Comparison of ENCODE assay signal across 10 cellular contexts in genomic region chr14:23366163-23366921, GRCh38. TPM values are rescaled to one million over a fixed set of nuclear protein-coding genes. Genes with fewer than 3 reads are reported as not detected.
DNase-seq lines count a peak whose midpoint lies in the region; ATAC-seq and TF ChIP-seq lines count a peak whose summit lies in the region.
"Had no signal": no experiment of that assay in that cellular context is flagged by ENCODE, and none has a peak within 500 bp of the region (broad histone marks: within the 10 kb centered on the region; RNA-seq: fewer than 3 reads in every experiment).

No MANE protein-coding gene starts in this region.

- H3K36me3 ChIP-seq in esophagus muscularis mucosa (no peaks in the 10 kb centered on the region), urinary bladder (ENCODE audit: insufficient read depth) (no peaks in the 10 kb centered on the region)

- 22% methylated on average over 32 of the region's 48 CpGs for WGBS in esophagus muscularis mucosa
- WGBS in urinary bladder: 11% methylated on average over 45 of the region's 48 CpGs

- peaks cover 13 to 60% (median 56%) of the 10 kb centered on the region in 4 donors for H3K4me1 ChIP-seq in esophagus muscularis mucosa
- H3K4me1 ChIP-seq in urinary bladder (ENCODE audit: insufficient read depth): peaks cover under 1% of the 10 kb centered on the region

- peaks cover 5% of the 10 kb centered on the region for H3K4me1 Mint-ChIP-seq in activated naive CD8-positive, alpha-beta T cell (ENCODE audit: low read depth)
- H3K4me1 Mint-ChIP-seq in activated naive CD8-positive, alpha-beta T cell treated with anti-CD3 and anti-CD28 coated beads for 36 hours: no peaks in the 10 kb centered on the region
- peaks cover 34% of the 10 kb centered on the region for H3K4me1 Mint-ChIP-seq in mesothelial cell of epicardium

- ATAC-seq in GM21526 (IDR thresholded peaks at IDR 0.05; ENCODE audit: low FRiP score, unreplicated experiment): no peak
- ATAC-seq: activated naive CD8-positive, alpha-beta T cell treated with anti-CD3 and anti-CD28 coated beads, Interleukin-2, amount 50 U/mL, for 24 hours had no signal

- peaks cover 0 to 16% (median 0%) of the 10 kb centered on the region in 4 donors for H3K27me3 ChIP-seq in esophagus muscularis mucosa

- H3K9me3 ChIP-seq in esophagus muscularis mucosa: no peaks in the 10 kb centered on the region

- intact Hi-C loops in esophagus muscularis mucosa (cut with DNase I): no loop called here

- H3K36me3 Mint-ChIP-seq in activated naive CD8-positive, alpha-beta T cell: no peaks in the 10 kb centered on the region
- no peaks in the 10 kb centered on the region for H3K36me3 Mint-ChIP-seq in activated naive CD8-positive, alpha-beta T cell treated with anti-CD3 and anti-CD28 coated beads for 36 hours
- peaks cover 2% of the 10 kb centered on the region for H3K36me3 Mint-ChIP-seq in mesothelial cell of epicardium

- H3K27ac Mint-ChIP-seq in activated naive CD8-positive, alpha-beta T cell: no peak overlapping the region
- H3K27ac Mint-ChIP-seq in activated naive CD8-positive, alpha-beta T cell treated with anti-CD3 and anti-CD28 coated beads for 36 hours: no peak overlapping the region
- peak overlapping the region; percentile 94 for H3K27ac Mint-ChIP-seq in mesothelial cell of epicardium
- H3K27ac Mint-ChIP-seq: activated naive CD8-positive, alpha-beta T cell treated with anti-CD3 and anti-CD28 coated beads, Interleukin-2, amount 50 U/mL, for 24 hours had no signal

- H3K4me3 Mint-ChIP-seq in activated naive CD8-positive, alpha-beta T cell: peak overlapping the region; percentile 20
- H3K4me3 Mint-ChIP-seq in activated naive CD8-positive, alpha-beta T cell treated with anti-CD3 and anti-CD28 coated beads for 36 hours: no peak overlapping the region
- peak overlapping the region; percentile 68 for H3K4me3 Mint-ChIP-seq in mesothelial cell of epicardium
- H3K4me3 Mint-ChIP-seq: activated naive CD8-positive, alpha-beta T cell treated with anti-CD3 and anti-CD28 coated beads, Interleukin-2, amount 50 U/mL, for 24 hours had no signal

- H3K27me3 Mint-ChIP-seq in activated naive CD8-positive, alpha-beta T cell: peaks cover 9% of the 10 kb centered on the region
- peaks cover 36% of the 10 kb centered on the region for H3K27me3 Mint-ChIP-seq in activated naive CD8-positive, alpha-beta T cell treated with anti-CD3 and anti-CD28 coated beads for 36 hours
- no peaks in the 10 kb centered on the region for H3K27me3 Mint-ChIP-seq in mesothelial cell of epicardium (ENCODE audit: low read depth)

- no peak for DNase-seq in activated naive CD8-positive, alpha-beta T cell treated with anti-CD3 and anti-CD28 coated beads for 36 hours
- DNase-seq in esophagus muscularis mucosa (ENCODE audit: extremely low spot score): no peak
- DNase-seq in mesothelial cell of epicardium (ENCODE audit: low spot score in 2 of 2, unreplicated experiment in 2 of 2): peak; percentile 75 to 88
- no peak for DNase-seq in NCI-H345 treated with DMSO at 0.1 percent for 48 hours (lab: John Stamatoyannopoulos, UW; ENCODE audit: unreplicated experiment)
- DNase-seq in stimulated activated CD8-positive, alpha-beta memory T cell treated with anti-CD3 and anti-CD28 coated beads, Interleukin-4, amount 100 ng/mL, for 48 hours: no peak
- DNase-seq: activated naive CD8-positive, alpha-beta T cell treated with anti-CD3 and anti-CD28 coated beads, Interleukin-2, amount 50 U/mL, for 24 hours had no signal

- TF ChIP-seq EP300 in esophagus muscularis mucosa (IDR thresholded peaks at IDR 0.05): no peak

- peak overlapping the region; percentile 96 to 98 (median 96) for H3K27ac ChIP-seq in esophagus muscularis mucosa (replicated peaks in 1 of 4)
- H3K27ac ChIP-seq in urinary bladder (ENCODE audit: low read depth): peak overlapping the region; percentile 97

- TF ChIP-seq POLR2A in esophagus muscularis mucosa (IDR thresholded peaks at IDR 0.05; ENCODE audit: low read depth): peak; percentile 36

- no peak for TF ChIP-seq CTCF in esophagus muscularis mucosa (IDR thresholded peaks at IDR 0.05)
- TF ChIP-seq CTCF in mesothelial cell of epicardium (IDR thresholded peaks at IDR 0.05; ENCODE audit: unreplicated experiment): no peak

- H3K4me3 ChIP-seq in esophagus muscularis mucosa (peak overlapping the region; percentile 61 to 72 (median 66)), urinary bladder (ENCODE audit: low read depth, low read length) (peak overlapping the region; percentile 57)

- H3K9me3 Mint-ChIP-seq in activated naive CD8-positive, alpha-beta T cell (ENCODE audit: low read depth): no peaks in the 10 kb centered on the region
- no peaks in the 10 kb centered on the region for H3K9me3 Mint-ChIP-seq in activated naive CD8-positive, alpha-beta T cell treated with anti-CD3 and anti-CD28 coated beads for 36 hours
- H3K9me3 Mint-ChIP-seq in mesothelial cell of epicardium: no peaks in the 10 kb centered on the region
- H3K9me3 Mint-ChIP-seq: activated naive CD8-positive, alpha-beta T cell treated with anti-CD3 and anti-CD28 coated beads, Interleukin-2, amount 50 U/mL, for 24 hours had no signal

RNA-seq across cellular contexts. Expression of gene EFS, which starts 1.4 kb away (rescaled TPM):
- total RNA-seq in activated naive CD8-positive, alpha-beta T cell treated with anti-CD3 and anti-CD28 coated beads for 36 hours: not detected
- total RNA-seq in esophagus muscularis mucosa (10 to 100 TPM; 10.1 to 21.4 (median 12.8) TPM), mesothelial cell of epicardium (76.8 to 82.1 TPM (median 81.2 TPM) in 3 replicates), urinary bladder (15.0 TPM)
- 28.7 TPM for polyA plus RNA-seq in urinary bladder
- total RNA-seq: HT1080 had no signal

RNA-seq across cellular contexts. Expression of gene IL25, which starts 6.3 kb away (rescaled TPM):
- total RNA-seq in activated naive CD8-positive, alpha-beta T cell treated with anti-CD3 and anti-CD28 coated beads for 36 hours: not detected
- total RNA-seq in esophagus muscularis mucosa (not detected), mesothelial cell of epicardium (not detected in 3 replicates), urinary bladder (not detected)
- polyA plus RNA-seq in urinary bladder: not detected
- total RNA-seq: HT1080 had no signal

RNA-seq across cellular contexts. Expression of gene CMTM5, which starts 10.5 kb away (rescaled TPM):
- total RNA-seq in activated naive CD8-positive, alpha-beta T cell treated with anti-CD3 and anti-CD28 coated beads for 36 hours: not detected
- 1 to 10 TPM in 3 of 4 donors, under 1 TPM in 1; 0.78 to 2.9 (median 1.9) TPM for total RNA-seq in esophagus muscularis mucosa
- 0.29 TPM in 1 of 3 replicates, not detected in the others for total RNA-seq in mesothelial cell of epicardium
- 3.5 TPM for total RNA-seq in urinary bladder
- polyA plus RNA-seq in urinary bladder: 2.0 TPM

RNA-seq across cellular contexts. Expression of gene SLC22A17, which starts 13.7 kb away (rescaled TPM):
- total RNA-seq in activated naive CD8-positive, alpha-beta T cell treated with anti-CD3 and anti-CD28 coated beads for 36 hours: 1 to 10 TPM; 2.2 to 2.9 TPM
- total RNA-seq in esophagus muscularis mucosa: 10 to 100 TPM; 12.5 to 36.9 (median 24.9) TPM
- total RNA-seq in mesothelial cell of epicardium: 47.7 to 50.5 TPM (median 49.0 TPM) in 3 replicates
- total RNA-seq in urinary bladder: 30.5 TPM
- polyA plus RNA-seq in urinary bladder: 40.8 TPM

RNA-seq across cellular contexts. Expression of gene MYH6, which starts 41.7 kb away (rescaled TPM):
- total RNA-seq in activated naive CD8-positive, alpha-beta T cell treated with anti-CD3 and anti-CD28 coated beads for 36 hours: not detected
- total RNA-seq in esophagus muscularis mucosa (under 1 TPM in 3 of 4 donors, not detected in 1; under 0.01 to 0.06 (median under 0.01) TPM), mesothelial cell of epicardium (not detected in 3 replicates), urinary bladder (0.26 TPM)
- not detected for polyA plus RNA-seq in urinary bladder
- total RNA-seq: HT1080 had no signal

Comparison
In these comparisons a context has a peak if more than half of its experiments do, and no peak if none do; other contexts are left out.
1. DNase-seq: peak in mesothelial cell of epicardium (2 of 2); none in activated naive CD8-positive, alpha-beta T cell treated with anti-CD3 and anti-CD28 coated beads for 36 hours (single experiment), esophagus muscularis mucosa (single experiment), NCI-H345 treated with DMSO at 0.1 percent for 48 hours (single experiment) and stimulated activated CD8-positive, alpha-beta memory T cell treated with anti-CD3 and anti-CD28 coated beads, Interleukin-4, amount 100 ng/mL, for 48 hours (single experiment).
2. RNA of gene EFS, which starts 1.4 kb away (total RNA-seq): 76.8 to 82.1 TPM in mesothelial cell of epicardium, 15.0 TPM in urinary bladder (single experiment) and 10.1 to 21.4 TPM in esophagus muscularis mucosa; not detected in activated naive CD8-positive, alpha-beta T cell treated with anti-CD3 and anti-CD28 coated beads for 36 hours; every median in the first group is over 10 times any median in the second.